Comparison of ENCODE assay signal across 1 cellular context in the genomic region with DNA sequence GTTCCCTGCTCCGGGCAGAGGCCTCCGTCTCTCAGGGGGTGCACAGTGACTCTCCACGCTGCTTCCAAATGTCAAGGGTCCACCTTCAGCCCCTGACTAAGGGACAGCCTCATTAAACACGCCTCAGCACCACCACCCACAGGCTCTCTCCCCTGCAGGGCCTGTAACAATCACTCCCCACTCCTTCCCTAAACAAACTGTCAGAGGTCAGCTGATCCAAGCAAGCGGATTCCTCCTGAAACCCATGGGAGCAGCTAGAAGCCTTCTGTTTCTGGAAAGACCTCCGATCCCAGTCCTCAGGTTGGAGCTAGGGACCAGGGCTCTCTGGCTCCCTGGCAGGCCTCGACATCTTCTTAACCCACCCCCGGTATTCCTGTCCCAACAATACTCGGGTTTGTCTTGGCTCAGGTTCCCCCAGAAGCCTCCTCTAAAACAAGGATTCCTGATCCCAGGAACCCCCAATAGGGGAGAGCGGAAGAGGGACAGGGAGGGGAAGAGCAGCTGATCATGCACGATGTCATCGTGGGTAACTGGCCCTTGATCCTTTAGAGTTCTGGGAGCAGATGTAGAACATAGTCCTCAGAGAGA.
TF ChIP-seq lines count a peak whose summit lies in the region.

No MANE protein-coding gene starts in this region.

TF ChIP-seq in HepG2, 621 proteins besides CTCF, POLR2A, EP300 and RAD21 (continued from another document):
- TF ChIP-seq, protein P1, sequence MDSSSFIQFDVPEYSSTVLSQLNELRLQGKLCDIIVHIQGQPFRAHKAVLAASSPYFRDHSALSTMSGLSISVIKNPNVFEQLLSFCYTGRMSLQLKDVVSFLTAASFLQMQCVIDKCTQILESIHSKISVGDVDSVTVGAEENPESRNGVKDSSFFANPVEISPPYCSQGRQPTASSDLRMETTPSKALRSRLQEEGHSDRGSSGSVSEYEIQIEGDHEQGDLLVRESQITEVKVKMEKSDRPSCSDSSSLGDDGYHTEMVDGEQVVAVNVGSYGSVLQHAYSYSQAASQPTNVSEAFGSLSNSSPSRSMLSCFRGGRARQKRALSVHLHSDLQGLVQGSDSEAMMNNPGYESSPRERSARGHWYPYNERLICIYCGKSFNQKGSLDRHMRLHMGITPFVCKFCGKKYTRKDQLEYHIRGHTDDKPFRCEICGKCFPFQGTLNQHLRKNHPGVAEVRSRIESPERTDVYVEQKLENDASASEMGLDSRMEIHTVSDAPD (CRISPR knock-in tag; IDR thresholded peaks at IDR 0.05) = 0 out of 2 replicates have a peak, but pooled peaks have one; percentile 23
- TF ChIP-seq, protein P2, sequence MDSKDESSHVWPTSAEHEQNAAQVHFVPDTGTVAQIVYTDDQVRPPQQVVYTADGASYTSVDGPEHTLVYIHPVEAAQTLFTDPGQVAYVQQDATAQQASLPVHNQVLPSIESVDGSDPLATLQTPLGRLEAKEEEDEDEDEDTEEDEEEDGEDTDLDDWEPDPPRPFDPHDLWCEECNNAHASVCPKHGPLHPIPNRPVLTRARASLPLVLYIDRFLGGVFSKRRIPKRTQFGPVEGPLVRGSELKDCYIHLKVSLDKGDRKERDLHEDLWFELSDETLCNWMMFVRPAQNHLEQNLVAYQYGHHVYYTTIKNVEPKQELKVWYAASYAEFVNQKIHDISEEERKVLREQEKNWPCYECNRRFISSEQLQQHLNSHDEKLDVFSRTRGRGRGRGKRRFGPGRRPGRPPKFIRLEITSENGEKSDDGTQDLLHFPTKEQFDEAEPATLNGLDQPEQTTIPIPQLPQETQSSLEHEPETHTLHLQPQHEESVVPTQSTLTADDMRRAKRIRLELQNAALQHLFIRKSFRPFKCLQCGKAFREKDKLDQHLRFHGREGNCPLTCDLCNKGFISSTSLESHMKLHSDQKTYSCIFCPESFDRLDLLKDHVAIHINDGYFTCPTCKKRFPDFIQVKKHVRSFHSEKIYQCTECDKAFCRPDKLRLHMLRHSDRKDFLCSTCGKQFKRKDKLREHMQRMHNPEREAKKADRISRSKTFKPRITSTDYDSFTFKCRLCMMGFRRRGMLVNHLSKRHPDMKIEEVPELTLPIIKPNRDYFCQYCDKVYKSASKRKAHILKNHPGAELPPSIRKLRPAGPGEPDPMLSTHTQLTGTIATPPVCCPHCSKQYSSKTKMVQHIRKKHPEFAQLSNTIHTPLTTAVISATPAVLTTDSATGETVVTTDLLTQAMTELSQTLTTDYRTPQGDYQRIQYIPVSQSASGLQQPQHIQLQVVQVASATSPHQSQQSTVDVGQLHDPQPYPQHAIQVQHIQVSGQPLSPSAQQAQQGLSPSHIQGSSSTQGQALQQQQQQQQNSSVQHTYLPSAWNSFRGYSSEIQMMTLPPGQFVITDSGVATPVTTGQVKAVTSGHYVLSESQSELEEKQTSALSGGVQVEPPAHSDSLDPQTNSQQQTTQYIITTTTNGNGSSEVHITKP (CRISPR knock-in tag; IDR thresholded peaks at IDR 0.05; ENCODE audit: low read depth) = no peak
- no peak for TF ChIP-seq POGZ (CRISPR knock-in tag; IDR thresholded peaks at IDR 0.05)
- TF ChIP-seq MYC (CRISPR knock-in tag; IDR thresholded peaks at IDR 0.05; ENCODE audit: borderline replicate concordance) = no peak
- TF ChIP-seq SMYD3 (CRISPR knock-in tag; IDR thresholded peaks at IDR 0.05) = no peak
- TF ChIP-seq ZBTB7B (CRISPR knock-in tag; IDR thresholded peaks at IDR 0.05) = no peak
- no peak for TF ChIP-seq ZNF235 (CRISPR knock-in tag; IDR thresholded peaks at IDR 0.05; ENCODE audit: borderline replicate concordance)
- TF ChIP-seq ZMYM2 (CRISPR knock-in tag; IDR thresholded peaks at IDR 0.05) = no peak
- TF ChIP-seq NRL (CRISPR knock-in tag; IDR thresholded peaks at IDR 0.05; ENCODE audit: borderline replicate concordance) = peak; percentile 34; the same call in 1 of the 2 replicates
- TF ChIP-seq AGO1 (IDR thresholded peaks at IDR 0.05; ENCODE audit: low read depth, low read length, poor library complexity, severe bottlenecking) = no peak
- TF ChIP-seq TEAD2 (CRISPR knock-in tag; IDR thresholded peaks at IDR 0.05) = no peak
- TF ChIP-seq ZNF468 (CRISPR knock-in tag; IDR thresholded peaks at IDR 0.05) = peak; percentile 60; the same call in 1 of the 2 replicates
- 0 out of 2 replicates have a peak, but pooled peaks have one; percentile 35 for TF ChIP-seq THYN1 (CRISPR knock-in tag; IDR thresholded peaks at IDR 0.05; ENCODE audit: borderline replicate concordance, low read depth)
- no peak for TF ChIP-seq MXI1 (IDR thresholded peaks at IDR 0.05; ENCODE audit: borderline replicate concordance, low read depth, low read length)
- TF ChIP-seq ZNF546 (CRISPR knock-in tag; conservative IDR thresholded peaks at IDR 0.05) = 0 out of 2 replicates have a peak, but pooled peaks have one; percentile 21
- TF ChIP-seq ZNF501 (CRISPR knock-in tag; IDR thresholded peaks at IDR 0.05) = 0 out of 2 replicates have a peak, but pooled peaks have one; percentile 72
- TF ChIP-seq, protein P3, sequence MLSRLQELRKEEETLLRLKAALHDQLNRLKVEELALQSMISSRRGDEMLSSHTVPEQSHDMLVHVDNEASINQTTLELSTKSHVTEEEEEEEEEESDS (CRISPR knock-in tag; IDR thresholded peaks at IDR 0.05; ENCODE audit: borderline replicate concordance) = no peak
- no peak for TF ChIP-seq WIZ (CRISPR knock-in tag; IDR thresholded peaks at IDR 0.05)
- TF ChIP-seq ZNF34 (CRISPR knock-in tag; IDR thresholded peaks at IDR 0.05; ENCODE audit: borderline replicate concordance) = peak; percentile 76; the same call in 1 of the 2 replicates
- TF ChIP-seq, protein P4, sequence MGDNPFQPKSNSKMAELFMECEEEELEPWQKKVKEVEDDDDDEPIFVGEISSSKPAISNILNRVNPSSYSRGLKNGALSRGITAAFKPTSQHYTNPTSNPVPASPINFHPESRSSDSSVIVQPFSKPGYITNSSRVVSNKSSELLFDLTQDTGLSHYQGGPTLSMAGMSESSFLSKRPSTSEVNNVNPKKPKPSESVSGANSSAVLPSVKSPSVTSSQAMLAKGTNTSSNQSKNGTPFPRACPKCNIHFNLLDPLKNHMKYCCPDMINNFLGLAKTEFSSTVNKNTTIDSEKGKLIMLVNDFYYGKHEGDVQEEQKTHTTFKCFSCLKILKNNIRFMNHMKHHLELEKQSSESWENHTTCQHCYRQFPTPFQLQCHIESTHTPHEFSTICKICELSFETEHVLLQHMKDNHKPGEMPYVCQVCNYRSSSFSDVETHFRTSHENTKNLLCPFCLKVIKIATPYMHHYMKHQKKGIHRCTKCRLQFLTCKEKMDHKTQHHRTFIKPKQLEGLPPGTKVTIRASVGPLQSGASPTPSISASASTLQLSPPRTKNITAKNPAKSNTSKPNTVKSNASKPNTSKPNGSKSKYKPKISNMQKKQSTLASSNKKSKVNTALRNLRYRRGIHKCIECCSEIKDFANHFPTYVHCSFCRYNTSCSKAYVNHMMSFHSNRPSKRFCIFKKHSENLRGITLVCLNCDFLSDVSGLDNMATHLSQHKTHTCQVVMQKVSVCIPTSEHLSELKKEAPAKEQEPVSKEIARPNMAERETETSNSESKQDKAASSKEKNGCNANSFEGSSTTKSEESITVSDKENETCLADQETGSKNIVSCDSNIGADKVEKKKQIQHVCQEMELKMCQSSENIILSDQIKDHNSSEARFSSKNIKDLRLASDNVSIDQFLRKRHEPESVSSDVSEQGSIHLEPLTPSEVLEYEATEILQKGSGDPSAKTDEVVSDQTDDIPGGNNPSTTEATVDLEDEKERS (CRISPR knock-in tag; IDR thresholded peaks at IDR 0.05) = peak; percentile 49; the same call in 1 of the 2 replicates
